Comparison of ENCODE assay signal across 25 cellular contexts in the genomic region with DNA sequence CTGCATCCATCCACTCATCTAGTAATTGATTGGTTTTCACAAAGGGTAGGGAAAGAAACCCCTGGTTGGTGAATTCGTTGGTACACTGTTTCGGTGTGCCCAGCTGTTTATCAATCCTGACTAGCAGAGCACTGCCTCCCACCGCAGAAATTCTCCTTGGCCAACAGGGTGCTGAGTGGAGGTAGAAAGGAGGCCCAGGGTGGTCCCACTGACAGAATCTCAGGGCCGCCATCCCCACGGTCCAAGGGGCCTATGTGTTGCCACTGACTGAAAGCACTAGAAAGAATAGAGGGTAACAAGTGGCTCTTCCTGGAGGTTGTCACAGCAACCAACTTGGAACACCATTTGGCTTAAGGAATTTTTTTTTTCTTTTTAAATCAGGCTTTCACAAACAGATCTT. TPM values are rescaled to one million over a fixed set of nuclear protein-coding genes. Genes with fewer than 3 reads are reported as not detected.
DNase-seq lines count a peak whose midpoint lies in the region; ATAC-seq and TF ChIP-seq lines count a peak whose summit lies in the region.
"Had no signal": no experiment of that assay in that cellular context is flagged by ENCODE, and none has a peak within 500 bp of the region (broad histone marks: within the 10 kb centered on the region; RNA-seq: fewer than 3 reads in every experiment).

No MANE protein-coding gene starts in this region.

- no peak overlapping the region for H3K4me3 Mint-ChIP-seq in CD14-positive monocyte
- H3K4me3 Mint-ChIP-seq: CD4-positive, alpha-beta T cell; CD8-positive, alpha-beta T cell had no signal

- H3K9me3 Mint-ChIP-seq in CD14-positive monocyte, result peaks cover 0 to 2% (median 0%) of the 10 kb centered on the region in 7 donors
- H3K9me3 Mint-ChIP-seq: CD4-positive, alpha-beta T cell; CD8-positive, alpha-beta T cell had no signal

- no peaks in the 10 kb centered on the region for H3K4me1 Mint-ChIP-seq in CD14-positive monocyte

- H3K27me3 Mint-ChIP-seq in CD14-positive monocyte (ENCODE audit: low read depth in 3 of 3), result peaks cover 0 to 2% (median 0%) of the 10 kb centered on the region in 3 donors

- peak overlapping the region in 1 of 7 donors; percentile 24 for H3K27ac Mint-ChIP-seq in CD14-positive monocyte
- H3K27ac Mint-ChIP-seq: CD4-positive, alpha-beta T cell; CD8-positive, alpha-beta T cell had no signal

- no peak overlapping the region for H3K4me3 ChIP-seq in dorsolateral prefrontal cortex
- H3K4me3 ChIP-seq: BLaER1, GM12878 had no signal

- no peak for TF ChIP-seq CTCF in CD14-positive monocyte (IDR thresholded peaks at IDR 0.05)
- no peak for TF ChIP-seq CTCF in dorsolateral prefrontal cortex (IDR thresholded peaks at IDR 0.05 in 54 of 56, conservative IDR thresholded peaks at IDR 0.05 in 2 of 56; ENCODE audit: low read depth in 1 of 56, partially characterized antibody in 56 of 56)

- no peaks in the 10 kb centered on the region for H3K27me3 ChIP-seq in dorsolateral prefrontal cortex
- H3K27me3 ChIP-seq: BE2C, BLaER1 had no signal

- ATAC-seq in HG03045 (IDR thresholded peaks at IDR 0.05; ENCODE audit: unreplicated experiment), result no peak
- ATAC-seq: CD8-positive, alpha-beta T cell; GM12878 had no signal

- peaks cover 63 to 69% of the 10 kb centered on the region in 2 donors for H3K36me3 Mint-ChIP-seq in CD14-positive monocyte
- H3K36me3 Mint-ChIP-seq: CD8-positive, alpha-beta T cell had no signal

- intact Hi-C loops in CD14-positive monocyte (cut with micrococcal nuclease) (no loop called here), dorsolateral prefrontal cortex (cut with DNase I) (no loop called here)

- DNase-seq in CD14-positive monocyte (ENCODE audit: low spot score), result peak; percentile 30
- DNase-seq in dorsolateral prefrontal cortex, result no peak
- DNase-seq in DMS153 (lab: John Stamatoyannopoulos, UW), result no peak
- no peak for DNase-seq in islet precursor cell
- DNase-seq: 8988T; ACHN; BE2C; C1 segment of cervical spinal cord; Caco-2; Calu3; CD4-positive, alpha-beta T cell; CD8-positive, alpha-beta T cell; DMS53; DMS79; DND-41; EL; GDM1 had no signal

- H3K27ac ChIP-seq in angular gyrus (ENCODE audit: low read depth, low read length) (peak overlapping the region; percentile 90), dorsolateral prefrontal cortex (peak overlapping the region in 57 of 59 donors; percentile 15 to 93 (median 77))
- H3K27ac ChIP-seq: BLaER1 had no signal

RNA-seq across cellular contexts. Expression of gene RCVRN, which starts 8.4 kb away (rescaled TPM):
- polyA plus RNA-seq in CD14-positive monocyte, result not detected
- 1 to 10 TPM in 102 of 120 experiments, under 1 TPM in 18; 0.18 to 9.5 (median 2.6) TPM for total RNA-seq in dorsolateral prefrontal cortex
- total RNA-seq: A673; Caco-2; Calu3; CD4-positive, alpha-beta T cell; Daoy; G401 had no signal
- polyA plus RNA-seq: AG04450 had no signal
